ENCODE assay signal across 8 cellular contexts in the genomic region with DNA sequence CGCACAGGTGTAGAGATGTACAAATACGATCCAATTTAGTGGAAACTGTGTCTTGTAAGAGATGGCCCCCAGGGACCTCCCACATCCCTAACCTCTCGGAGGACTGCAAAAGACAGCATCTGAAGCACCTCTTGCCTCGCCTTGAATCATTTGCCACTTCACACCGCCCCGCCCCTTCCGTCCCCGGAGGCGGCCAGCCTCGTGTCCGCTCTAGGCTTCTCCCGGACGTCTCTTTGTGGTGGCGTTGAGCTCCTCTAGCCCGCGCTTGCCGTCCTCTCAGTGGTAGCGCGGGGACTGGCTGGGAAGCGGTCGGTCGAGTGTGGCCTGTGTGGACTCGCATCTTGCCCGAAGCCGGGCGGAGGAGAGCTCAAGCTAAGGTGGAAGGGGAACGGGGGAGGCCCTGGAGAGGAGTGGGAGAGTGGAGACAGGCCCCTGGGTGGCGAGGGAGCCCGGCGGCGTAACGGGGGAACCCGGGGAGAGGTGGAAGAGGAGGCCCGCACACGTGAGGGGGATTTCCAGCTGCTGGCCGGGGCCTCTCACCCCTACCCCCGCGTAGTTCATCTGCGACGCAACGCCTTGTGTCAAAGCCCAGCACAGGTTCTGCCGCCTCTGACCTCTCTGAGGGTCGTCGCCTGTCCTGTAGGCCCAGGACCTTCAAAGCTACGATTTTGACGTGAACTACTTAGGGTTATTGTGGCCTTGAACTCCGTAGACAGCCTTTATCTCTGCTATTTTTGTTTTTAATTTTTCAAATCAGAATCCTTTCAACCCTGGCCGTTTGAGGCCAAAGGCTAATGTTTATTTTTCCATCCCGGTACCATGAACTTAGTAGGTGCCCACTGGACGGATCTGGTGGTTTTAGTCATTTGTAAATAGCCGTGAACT. TPM values are rescaled to one million over a fixed set of nuclear protein-coding genes. Genes with fewer than 3 reads are reported as not detected.
DNase-seq lines count a peak whose midpoint lies in the region; ATAC-seq, FAIRE-seq and TF ChIP-seq lines count a peak whose summit lies in the region.

Gene ARL14EP (plus strand): TSS at position 279 of the 885 bp plus-strand sequence. CDS start 7,845 bp downstream, outside the sequence.

- intact Hi-C loops in esophagus muscularis mucosa (cut with DNase I): no loop called here

- no peaks in the 10 kb centered on the region for H3K9me3 Mint-ChIP-seq in activated T-cell treated with anti-CD3 and anti-CD28 coated beads, Interleukin-2, amount 50 U/mL, for 72 hours

- H3K79me2 ChIP-seq in KMS-11 (ENCODE audit: insufficient read depth, low read depth): peaks cover 45% of the 10 kb centered on the region

- WGBS in esophagus muscularis mucosa: under 1% methylated on average over 31 of the region's 51 CpGs

- H3K4me1 Mint-ChIP-seq in activated T-cell treated with anti-CD3 and anti-CD28 coated beads, Interleukin-2, amount 50 U/mL, for 72 hours (ENCODE audit: low read depth): peaks cover 51% of the 10 kb centered on the region

- H2AFZ ChIP-seq in KMS-11 (ENCODE audit: low read depth): peak within 1 kb of the TSS; percentile 74

- FAIRE-seq in RCC 7860 (lab: Jason Lieb, UNC): peak; percentile 75

- TF ChIP-seq POLR2A in esophagus muscularis mucosa (IDR thresholded peaks at IDR 0.05; ENCODE audit: low read depth): peak; percentile 54

- H3K9me3 ChIP-seq in esophagus muscularis mucosa: no peaks in the 10 kb centered on the region

- peaks cover 0 to 12% of the 10 kb centered on the region in 2 donors for H3K36me3 Mint-ChIP-seq in activated T-cell treated with anti-CD3 and anti-CD28 coated beads, Interleukin-2, amount 50 U/mL, for 72 hours (ENCODE audit: insufficient read depth in 2 of 2)

- TF ChIP-seq EP300 in esophagus muscularis mucosa (IDR thresholded peaks at IDR 0.05): no peak

- H3K27ac ChIP-seq in KMS-11 (peak within 1 kb of the TSS; percentile 88), esophagus muscularis mucosa (replicated peaks in 1 of 4) (peak within 1 kb of the TSS; percentile 84 to 87 (median 84))

- peak within 1 kb of the TSS; percentile 95 to 99 for H3K4me3 Mint-ChIP-seq in activated T-cell treated with anti-CD3 and anti-CD28 coated beads, Interleukin-2, amount 50 U/mL, for 72 hours

- DNase-seq in DMS53 treated with DMSO at 0.1 percent for 48 hours (lab: John Stamatoyannopoulos, UW; ENCODE audit: unreplicated experiment): peak; percentile 83
- DNase-seq in RCC 7860 (ENCODE audit: low spot score): peak; percentile 88
- DNase-seq in activated T-cell treated with anti-CD3 and anti-CD28 coated beads, Interleukin-2, amount 50 U/mL, for 72 hours: peak; percentile 93
- DNase-seq in esophagus muscularis mucosa (ENCODE audit: extremely low spot score): peak; percentile 95
- peak; percentile 96 for DNase-seq in myocyte (ENCODE audit: low read depth)
- peak; percentile 74 to 88 for DNase-seq in stimulated activated CD8-positive, alpha-beta memory T cell treated with anti-CD3 and anti-CD28 coated beads, Interleukin-7, amount 100 ng/mL, for 48 hours (ENCODE audit: extremely low read depth in 1 of 2, low read depth in 1 of 2)

- H3K4me2 ChIP-seq in KMS-11: peak within 1 kb of the TSS; percentile 85

- peaks cover 41% of the 10 kb centered on the region for H3K4me1 ChIP-seq in KMS-11 (ENCODE audit: low read depth, poor library complexity, severe bottlenecking)
- peaks cover 26 to 47% (median 42%) of the 10 kb centered on the region in 4 donors for H3K4me1 ChIP-seq in esophagus muscularis mucosa

- H3K9ac ChIP-seq in KMS-11: peak within 1 kb of the TSS; percentile 97

- peak; percentile 98 for ATAC-seq in GM21737 (IDR thresholded peaks at IDR 0.05; ENCODE audit: unreplicated experiment)
- ATAC-seq in activated T-cell treated with anti-CD3 and anti-CD28 coated beads, Interleukin-2, amount 50 U/mL, for 72 hours (replicated peaks in 1 of 2): peak; percentile 95 to 97

- TF ChIP-seq CTCF in KMS-11 (conservative IDR thresholded peaks at IDR 0.05; ENCODE audit: low read depth, low read length): no peak
- TF ChIP-seq CTCF in esophagus muscularis mucosa (IDR thresholded peaks at IDR 0.05): no peak

- H3K27ac Mint-ChIP-seq in activated T-cell treated with anti-CD3 and anti-CD28 coated beads, Interleukin-2, amount 50 U/mL, for 72 hours: peak within 1 kb of the TSS; percentile 90

- no peaks in the 10 kb centered on the region; the same call in 1 of the 2 replicates for H4K20me1 ChIP-seq in KMS-11 (ENCODE audit: insufficient read depth)

- H3K4me3 ChIP-seq in KMS-11 (IDR thresholded peaks at IDR 0.05; ENCODE audit: insufficient read depth, low read depth, low read length) (no peak within 1 kb of the TSS), esophagus muscularis mucosa (peak within 1 kb of the TSS; percentile 60 to 87 (median 76))

- H3K27me3 Mint-ChIP-seq in activated T-cell treated with anti-CD3 and anti-CD28 coated beads, Interleukin-2, amount 50 U/mL, for 72 hours (ENCODE audit: low read depth): peaks cover 16% of the 10 kb centered on the region

- H3K27me3 ChIP-seq in KMS-11 (ENCODE audit: insufficient read depth, low read depth) (no peaks in the 10 kb centered on the region), esophagus muscularis mucosa (no peaks in the 10 kb centered on the region)

- H3K36me3 ChIP-seq in KMS-11 (ENCODE audit: insufficient read depth): no peaks in the 10 kb centered on the region
- no peaks in the 10 kb centered on the region for H3K36me3 ChIP-seq in esophagus muscularis mucosa

RNA-seq across cellular contexts. Expression of gene ARL14EP, which starts in this region (rescaled TPM):
- total RNA-seq in activated T-cell treated with anti-CD3 and anti-CD28 coated beads, Interleukin-2, amount 50 U/mL, for 72 hours: 10 to 100 TPM; 31.4 to 40.8 TPM
- total RNA-seq in esophagus muscularis mucosa: 10 to 100 TPM; 17.5 to 29.1 (median 21.1) TPM
- 29.5 and 32.5 TPM in 2 replicates for total RNA-seq in myocyte
- 21.9 TPM for polyA plus RNA-seq in myocyte (2012)
